In genomic region chr6:101633081-101633480, GRCh38 we compare ENCODE assay signal across 24 cellular contexts.
"Had no signal": no experiment of that assay in that cellular context is flagged by ENCODE, and none has a peak within 500 bp of the region (broad histone marks: within the 10 kb centered on the region; RNA-seq: fewer than 3 reads in every experiment).

No MANE protein-coding gene starts in this region.

- H3K4me3 ChIP-seq: neural progenitor cell, ovary, psoas muscle, right lobe of liver, sigmoid colon, stomach, thoracic aorta, thyroid gland, tibial nerve, upper lobe of left lung, vagina had no signal

- ATAC-seq: psoas muscle; right cardiac atrium; right lobe of liver; stimulated activated effector memory CD8-positive, alpha-beta T cell treated with anti-CD3 and anti-CD28 coated beads, Interleukin-12 subunit alpha, Interleukin-12 subunit beta, amount 100 ng/mL, for 72 hours; stimulated activated naive B cell treated with anti-CD40 and anti-IgM and Interleukin-4, amounts not matched to agents 10 μg/mL and 1 μg/mL and 100 μg/mL, for 72 hours had no signal

- H3K9me3 ChIP-seq: ovary, psoas muscle, right lobe of liver, sigmoid colon, stomach, thoracic aorta, thyroid gland, tibial nerve, upper lobe of left lung, vagina had no signal

- H3K36me3 ChIP-seq: neural progenitor cell, ovary, right lobe of liver, sigmoid colon, stomach, thoracic aorta, thyroid gland, tibial nerve, upper lobe of left lung, vagina had no signal

- H3K27ac ChIP-seq: neural progenitor cell, ovary, parathyroid adenoma, psoas muscle, right lobe of liver, sigmoid colon, stomach, thoracic aorta, thyroid gland, tibial nerve, upper lobe of left lung, vagina had no signal

- H3K27me3 ChIP-seq: neural progenitor cell, ovary, right lobe of liver, sigmoid colon, stomach, thyroid gland, tibial nerve, upper lobe of left lung, vagina had no signal

- DNase-seq: occipital lobe; ovary; posterior cingulate gyrus; psoas muscle; right cardiac atrium; right lobe of liver; sigmoid colon; small intestine; stimulated activated CD4-positive, alpha-beta T cell treated with anti-CD3 and anti-CD28 coated beads, Interleukin-15, amount 100 ng/mL, for 24 hours; stimulated activated CD4-positive, alpha-beta T cell treated with anti-CD3 and anti-CD28 coated beads, Interleukin-2, amount 100 ng/mL, for 24 hours; stimulated activated CD4-positive, alpha-beta T cell treated with anti-CD3 and anti-CD28 coated beads, Interleukin-2, amount 100 ng/mL, for 48 hours; stimulated activated CD4-positive, alpha-beta T cell treated with anti-CD3 and anti-CD28 coated beads, Interleukin-4, amount 100 ng/mL, for 24 hours; stimulated activated naive B cell treated with anti-CD40 and anti-IgM and Interleukin-4, amounts not matched to agents 10 μg/mL and 1 μg/mL and 100 μg/mL, for 72 hours; stimulated activated naive CD4-positive, alpha-beta T cell treated with Interleukin-2 at 50 U/mL for 16 hours; stomach; thyroid gland; trophoblast cell; upper lobe of left lung had no signal

- H3K4me2 ChIP-seq: neural progenitor cell had no signal

- H3K4me1 ChIP-seq: neural progenitor cell, parathyroid adenoma, psoas muscle, right lobe of liver, sigmoid colon, stomach, thyroid gland, tibial nerve, upper lobe of left lung, vagina had no signal

- H3K9ac ChIP-seq: neural progenitor cell, parathyroid adenoma had no signal

- H2AFZ ChIP-seq: neural progenitor cell, parathyroid adenoma had no signal
